Comparison of ENCODE assay signal across 15 cellular contexts in the genomic region with DNA sequence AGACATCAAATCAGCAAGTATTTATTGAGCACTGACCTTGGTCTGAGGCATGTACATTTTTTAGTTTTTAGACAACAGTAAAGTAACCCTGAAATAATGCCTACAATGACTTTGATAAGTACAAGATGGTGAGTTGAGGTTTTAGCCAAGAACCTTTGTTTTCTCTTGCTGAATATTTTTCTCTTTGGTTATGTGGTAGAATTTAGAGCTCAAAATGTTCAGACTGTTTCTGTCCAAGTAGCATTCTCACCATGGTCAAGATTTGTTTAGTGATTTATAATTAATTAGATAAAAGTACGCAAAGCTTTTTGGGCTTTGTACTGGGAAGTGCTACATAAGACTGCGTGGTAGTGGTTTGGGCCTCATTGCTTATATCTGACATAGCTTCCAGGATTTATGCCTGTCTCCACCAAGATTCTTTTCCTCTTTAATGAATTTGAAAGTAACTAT.
DNase-seq lines count a peak whose midpoint lies in the region; ATAC-seq and TF ChIP-seq lines count a peak whose summit lies in the region.
"Had no signal": no experiment of that assay in that cellular context is flagged by ENCODE, and none has a peak within 500 bp of the region (broad histone marks: within the 10 kb centered on the region; RNA-seq: fewer than 3 reads in every experiment).

No MANE protein-coding gene starts in this region.

- no peaks in the 10 kb centered on the region for H3K9me3 Mint-ChIP-seq in stimulated activated memory B cell treated with anti-CD40 and anti-IgM and Interleukin-4, amounts not matched to agents 10 μg/mL and 1 μg/mL and 100 μg/mL, for 72 hours
- H3K9me3 Mint-ChIP-seq: memory B cell had no signal

- DNase-seq in GM03348 (ENCODE audit: low spot score) (peak; percentile 34), astrocyte of the spinal cord (ENCODE audit: low read depth, low spot score) (peak; percentile 32), left lobe of liver (ENCODE audit: low spot score) (no peak), testis (no peak), SHP77 treated with DMSO at 0.1 percent for 48 hours (lab: John Stamatoyannopoulos, UW) (no peak), NCI-H1105 (lab: John Stamatoyannopoulos, UW) (no peak)
- DNase-seq: activated gamma-delta T cell, GF-D8, MM.1S, occipital lobe, SJCRH30 had no signal

- peaks cover 14% of the 10 kb centered on the region for H3K36me3 Mint-ChIP-seq in stimulated activated memory B cell treated with anti-CD40 and anti-IgM and Interleukin-4, amounts not matched to agents 10 μg/mL and 1 μg/mL and 100 μg/mL, for 72 hours

- no peaks in the 10 kb centered on the region for H3K27me3 ChIP-seq in testis
- H3K27me3 ChIP-seq: cardiac muscle cell, SJCRH30 had no signal

- ATAC-seq in left lobe of liver = peak; percentile 37
- ATAC-seq in GM21737 (IDR thresholded peaks at IDR 0.05; ENCODE audit: unreplicated experiment) = no peak
- no peak for ATAC-seq in stimulated activated memory B cell treated with anti-CD40 and anti-IgM and Interleukin-4, amounts not matched to agents 10 μg/mL and 1 μg/mL and 100 μg/mL, for 72 hours

- intact Hi-C loops in testis (cut with DNase I; ENCODE audit: low total_unique reads) = no loop called here

- no peaks in the 10 kb centered on the region for H3K27me3 Mint-ChIP-seq in stimulated activated memory B cell treated with anti-CD40 and anti-IgM and Interleukin-4, amounts not matched to agents 10 μg/mL and 1 μg/mL and 100 μg/mL, for 72 hours
- H3K27me3 Mint-ChIP-seq: memory B cell had no signal

- no peak for TF ChIP-seq POLR2A in testis (IDR thresholded peaks at IDR 0.05)

- H3K27ac ChIP-seq in testis = peak overlapping the region; percentile 49 to 59
- H3K27ac ChIP-seq: cardiac muscle cell, SJCRH30 had no signal

- no peaks in the 10 kb centered on the region for H3K9me3 ChIP-seq in testis
- H3K9me3 ChIP-seq: SJCRH30 had no signal

- H3K27ac Mint-ChIP-seq in stimulated activated memory B cell treated with anti-CD40 and anti-IgM and Interleukin-4, amounts not matched to agents 10 μg/mL and 1 μg/mL and 100 μg/mL, for 72 hours = no peak overlapping the region
- H3K27ac Mint-ChIP-seq: memory B cell had no signal

- no peak overlapping the region for H3K4me3 Mint-ChIP-seq in stimulated activated memory B cell treated with anti-CD40 and anti-IgM and Interleukin-4, amounts not matched to agents 10 μg/mL and 1 μg/mL and 100 μg/mL, for 72 hours
- H3K4me3 Mint-ChIP-seq: memory B cell had no signal

- 25 to 51% methylated on average over 2 of the region's 2 CpGs for WGBS in testis, 2 donors

- no peak for TF ChIP-seq CTCF in astrocyte of the spinal cord (IDR thresholded peaks at IDR 0.05; ENCODE audit: low read depth, low read length)
- no peak for TF ChIP-seq CTCF in testis (IDR thresholded peaks at IDR 0.05)

- H3K36me3 ChIP-seq in testis (ENCODE audit: low read depth, missing control alignments) = no peaks in the 10 kb centered on the region
- H3K36me3 ChIP-seq: cardiac muscle cell, SJCRH30 had no signal

- H3K4me1 Mint-ChIP-seq in stimulated activated memory B cell treated with anti-CD40 and anti-IgM and Interleukin-4, amounts not matched to agents 10 μg/mL and 1 μg/mL and 100 μg/mL, for 72 hours = peaks cover 16% of the 10 kb centered on the region

- H3K4me3 ChIP-seq in astrocyte of the spinal cord (ENCODE audit: low read depth, low read length) = no peak overlapping the region
- no peak overlapping the region for H3K4me3 ChIP-seq in testis
- H3K4me3 ChIP-seq: cardiac muscle cell, SJCRH30 had no signal

- H3K4me1 ChIP-seq in testis = peaks cover 53% of the 10 kb centered on the region

- in situ Hi-C loops in astrocyte of the spinal cord (cut with HindIII; ENCODE audit: low sequenced_read_pairs) = no loop called here

Comparison
In these comparisons a context has a peak if more than half of its experiments do, and no peak if none do; other contexts are left out.
1. DNase-seq: peak in GM03348 (single experiment) and astrocyte of the spinal cord (single experiment); none in left lobe of liver (single experiment), testis (single experiment), SHP77 treated with DMSO at 0.1 percent for 48 hours (single experiment) and NCI-H1105 (single experiment).